In genomic region chr14:22843123-22843925, GRCh38 we compare ENCODE assay signal across 1 cellular context.
TF ChIP-seq lines count a peak whose summit lies in the region.

No MANE protein-coding gene starts in this region.

TF ChIP-seq in GM23338, 12 proteins besides CTCF, POLR2A, EP300 and RAD21:
- no peak for TF ChIP-seq ZNF114 (CRISPR knock-in tag; IDR thresholded peaks at IDR 0.05)
